Comparison of ENCODE assay signal across 8 cellular contexts in genomic region chr1:208243851-208244583, GRCh38. TPM values are rescaled to one million over a fixed set of nuclear protein-coding genes. Genes with fewer than 3 reads are reported as not detected.
DNase-seq lines count a peak whose midpoint lies in the region; ATAC-seq, FAIRE-seq and TF ChIP-seq lines count a peak whose summit lies in the region.

TSS of gene PLXNA2 (minus strand) at chr1:208244384. CDS start at chr1:208217922, 26,462 bp downstream.

- H3K9me3 Mint-ChIP-seq in activated naive CD4-positive, alpha-beta T cell treated with anti-CD3 and anti-CD28 coated beads, Interleukin-2, amount 10 ng/mL, durations not matched to agents 7 days and 5 days, result no peaks in the 10 kb centered on the region
- no peaks in the 10 kb centered on the region for H3K9me3 Mint-ChIP-seq in neural progenitor cell

- CTCF ChIA-PET in activated naive CD4-positive, alpha-beta T cell treated with anti-CD3 and anti-CD28 coated beads, Interleukin-2, amount 10 ng/mL, durations not matched to agents 7 days and 5 days (lab: Charles Lee), result interaction anchor here (1.2 to 4.6 kb wide), 10 partner anchors 10 to 359 kb away, joined by 3 to 44 read pairs (median 6); no protein-coding TSS in a partner anchor

- H3K79me2 ChIP-seq in Loucy (ENCODE audit: insufficient read depth, low read length) (no peaks in the 10 kb centered on the region), neural progenitor cell (ENCODE audit: low read depth) (peaks cover 2% of the 10 kb centered on the region)

- H3K4me1 ChIP-seq in Loucy (ENCODE audit: insufficient read depth, low read length, poor library complexity, severe bottlenecking), result peaks cover 15% of the 10 kb centered on the region
- H3K4me1 ChIP-seq in SJCRH30, result peaks cover 26% of the 10 kb centered on the region
- H3K4me1 ChIP-seq in neural progenitor cell, result peaks cover 54% of the 10 kb centered on the region
- H3K4me1 ChIP-seq in testis, result peaks cover 8% of the 10 kb centered on the region

- H3K27me3 ChIP-seq in Loucy (ENCODE audit: insufficient read depth, low read length, poor library complexity, severe bottlenecking) (peaks cover 29% of the 10 kb centered on the region), SJCRH30 (no peaks in the 10 kb centered on the region), neural progenitor cell (peaks cover 35% of the 10 kb centered on the region), testis (no peaks in the 10 kb centered on the region)

- peaks cover 80% of the 10 kb centered on the region for H3K27me3 Mint-ChIP-seq in activated naive CD4-positive, alpha-beta T cell treated with anti-CD3 and anti-CD28 coated beads, Interleukin-2, amount 10 ng/mL, durations not matched to agents 7 days and 5 days
- peaks cover 10% of the 10 kb centered on the region for H3K27me3 Mint-ChIP-seq in neural progenitor cell (ENCODE audit: insufficient read depth, low read depth)

- H3K4me2 ChIP-seq in Loucy (ENCODE audit: low read depth, low read length, poor library complexity, severe bottlenecking) (peak within 1 kb of the TSS; percentile 89), neural progenitor cell (peak within 1 kb of the TSS; percentile 100)

- H3K36me3 Mint-ChIP-seq in activated naive CD4-positive, alpha-beta T cell treated with anti-CD3 and anti-CD28 coated beads, Interleukin-2, amount 10 ng/mL, durations not matched to agents 7 days and 5 days, result no peaks in the 10 kb centered on the region
- no peaks in the 10 kb centered on the region for H3K36me3 Mint-ChIP-seq in neural progenitor cell

- DNase-seq in SJCRH30 (peak; percentile 84 to 87), frontal cortex (ENCODE audit: low spot score in 2 of 2) (peak; percentile 70 to 75), neural progenitor cell (ENCODE audit: low spot score) (peak; percentile 91), testis (peak; percentile 69)
- DNase-seq in activated naive CD4-positive, alpha-beta T cell treated with anti-CD3 and anti-CD28 coated beads, Interleukin-2, amount 10 ng/mL, durations not matched to agents 7 days and 5 days, result peak; percentile 81

- FAIRE-seq in frontal cortex (lab: Jason Lieb, UNC), result no peak

- no peaks in the 10 kb centered on the region for H3K9me3 ChIP-seq in Loucy (ENCODE audit: insufficient read depth, low read depth, low read length)
- H3K9me3 ChIP-seq in SJCRH30 (replicated peaks), result no peaks in the 10 kb centered on the region
- H3K9me3 ChIP-seq in neural progenitor cell (ENCODE audit: low read depth), result no peaks in the 10 kb centered on the region
- no peaks in the 10 kb centered on the region for H3K9me3 ChIP-seq in testis

- peak within 1 kb of the TSS; percentile 54 for H3K27ac ChIP-seq in SJCRH30
- no peak within 1 kb of the TSS for H3K27ac ChIP-seq in neural progenitor cell
- peak within 1 kb of the TSS; percentile 69 to 83 for H3K27ac ChIP-seq in testis

- peak within 1 kb of the TSS; percentile 72 for H3K4me3 Mint-ChIP-seq in activated naive CD4-positive, alpha-beta T cell treated with anti-CD3 and anti-CD28 coated beads, Interleukin-2, amount 10 ng/mL, durations not matched to agents 7 days and 5 days
- peak within 1 kb of the TSS; percentile 97 for H3K4me3 Mint-ChIP-seq in neural progenitor cell

- no peaks in the 10 kb centered on the region for H3K36me3 ChIP-seq in Loucy (ENCODE audit: insufficient read depth, low read length)
- no peaks in the 10 kb centered on the region for H3K36me3 ChIP-seq in SJCRH30
- no peaks in the 10 kb centered on the region for H3K36me3 ChIP-seq in neural progenitor cell
- H3K36me3 ChIP-seq in testis (ENCODE audit: low read depth, missing control alignments), result no peaks in the 10 kb centered on the region

- ATAC-seq in GM18867 (IDR thresholded peaks at IDR 0.05; ENCODE audit: unreplicated experiment) (peak; percentile 47), HG03378 (IDR thresholded peaks at IDR 0.05; ENCODE audit: unreplicated experiment) (no peak)

- no peak for TF ChIP-seq POLR2A in testis (IDR thresholded peaks at IDR 0.05)

- H2AFZ ChIP-seq in Loucy (ENCODE audit: low read length) (peak within 1 kb of the TSS; percentile 79), neural progenitor cell (replicated peaks) (peak within 1 kb of the TSS; percentile 99)

- peak within 1 kb of the TSS; percentile 58 for H3K27ac Mint-ChIP-seq in activated naive CD4-positive, alpha-beta T cell treated with anti-CD3 and anti-CD28 coated beads, Interleukin-2, amount 10 ng/mL, durations not matched to agents 7 days and 5 days
- H3K27ac Mint-ChIP-seq in neural progenitor cell, result peak within 1 kb of the TSS; percentile 86

- H3K9ac ChIP-seq in Loucy (ENCODE audit: low read depth, low read length, poor library complexity, severe bottlenecking), result peak within 1 kb of the TSS; percentile 34
- no peak within 1 kb of the TSS for H3K9ac ChIP-seq in neural progenitor cell

- H3K4me3 ChIP-seq in Loucy (ENCODE audit: low read length, poor library complexity, severe bottlenecking) (peak within 1 kb of the TSS; percentile 76), SJCRH30 (peak within 1 kb of the TSS; percentile 83), neural progenitor cell (peak within 1 kb of the TSS; percentile 73), testis (peak within 1 kb of the TSS; percentile 69 to 81)

- TF ChIP-seq CTCF in Loucy (conservative IDR thresholded peaks at IDR 0.05; ENCODE audit: low read length), result no peak
- TF ChIP-seq CTCF in neural progenitor cell (IDR thresholded peaks at IDR 0.05), result no peak
- TF ChIP-seq CTCF in testis (IDR thresholded peaks at IDR 0.05), result no peak

- H3F3A ChIP-seq in Loucy (ENCODE audit: low read depth), result no peaks in the 10 kb centered on the region
- H3F3A ChIP-seq in neural progenitor cell (ENCODE audit: low read depth), result peaks cover 26% of the 10 kb centered on the region

- H3K4me1 Mint-ChIP-seq in activated naive CD4-positive, alpha-beta T cell treated with anti-CD3 and anti-CD28 coated beads, Interleukin-2, amount 10 ng/mL, durations not matched to agents 7 days and 5 days, result peaks cover 10% of the 10 kb centered on the region
- peaks cover 62% of the 10 kb centered on the region for H3K4me1 Mint-ChIP-seq in neural progenitor cell

- WGBS in testis, 2 donors, result 1% methylated on average over 41 to 70 of the region's 84 CpGs

- H3K9me2 ChIP-seq in Loucy (replicated peaks; ENCODE audit: low read depth, low read length), result no peaks in the 10 kb centered on the region

- H4K20me1 ChIP-seq in Loucy (ENCODE audit: insufficient read depth, low read length, poor library complexity, severe bottlenecking) (no peaks in the 10 kb centered on the region), neural progenitor cell (ENCODE audit: low read depth) (peaks cover 14% of the 10 kb centered on the region)

- intact Hi-C loops in testis (cut with DNase I; ENCODE audit: low total_unique reads), result loop anchor here (10.0 kb wide), 2 partner anchors 109 to 219 kb away; no protein-coding TSS in a partner anchor

RNA-seq across cellular contexts. Expression of gene PLXNA2, which starts in this region (rescaled TPM):
- total RNA-seq in SJCRH30 (2014; rRNA removed; shearing (Covaris generic)), result 26.2 and 34.8 TPM in 2 replicates
- total RNA-seq in frontal cortex, result 37.9 TPM
- total RNA-seq in neural progenitor cell (ENCODE audit: low replicate concordance), result 1.7 and 2.3 TPM in 2 replicates
- 1 to 10 TPM; 4.1 to 5.5 TPM for total RNA-seq in testis
- polyA plus RNA-seq in testis (ENCODE audit: insufficient read depth, low read depth, low replicate concordance), result 4.7 TPM
